In the genomic region with DNA sequence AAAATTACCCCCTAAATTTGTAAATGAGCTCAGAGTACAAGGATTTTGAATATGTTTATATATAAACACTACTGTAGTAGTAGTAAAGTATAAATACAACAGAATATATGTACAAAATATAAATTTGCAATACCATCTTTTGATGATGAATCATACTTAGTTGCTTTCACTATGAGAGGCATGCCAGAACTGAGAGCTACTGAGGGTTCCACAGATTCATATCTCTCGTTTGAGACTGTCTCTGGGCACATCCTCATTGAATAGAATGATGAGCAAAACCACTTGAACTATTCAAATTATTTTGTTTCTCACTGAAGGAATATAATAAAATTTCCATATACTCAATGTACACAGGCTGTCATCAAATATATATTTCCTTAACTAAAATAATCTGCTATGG, we compare ENCODE assay signal across 20 cellular contexts.
DNase-seq lines count a peak whose midpoint lies in the region; ATAC-seq and TF ChIP-seq lines count a peak whose summit lies in the region.
"Had no signal": no experiment of that assay in that cellular context is flagged by ENCODE, and none has a peak within 500 bp of the region (broad histone marks: within the 10 kb centered on the region; RNA-seq: fewer than 3 reads in every experiment).

No MANE protein-coding gene starts in this region.

- H3K27ac ChIP-seq in GM23248 (no peak overlapping the region), foreskin keratinocyte (no peak overlapping the region), body of pancreas (no peak overlapping the region)
- H3K27ac ChIP-seq: BLaER1 treated with 17β-estradiol and CSF1 and Interleukin-3, amounts not matched to agents 10 nM and 100 nM; RWPE1 had no signal

- no peaks in the 10 kb centered on the region for H3K27me3 ChIP-seq in GM23248 (replicated peaks; ENCODE audit: insufficient read depth)
- no peaks in the 10 kb centered on the region for H3K27me3 ChIP-seq in foreskin keratinocyte
- H3K27me3 ChIP-seq in body of pancreas, result no peaks in the 10 kb centered on the region
- H3K27me3 ChIP-seq: BLaER1 treated with 17β-estradiol and CSF1 and Interleukin-3, amounts not matched to agents 10 nM and 100 nM; MG63 had no signal

- WGBS in GM23248 (ENCODE audit: low coverage in 1 of 2, low lambda C conversion rate in 2 of 2, missing lambda C conversion rate in 2 of 2), 2 experiments, result 17 to 18% methylated on average over 1 of the region's 1 CpG
- 33 to 43% methylated on average over 1 of the region's 1 CpG for WGBS in body of pancreas, 2 donors

- H3K4me2 ChIP-seq in GM23248 (ENCODE audit: unreplicated experiment), result no peak overlapping the region
- H3K4me2 ChIP-seq: BLaER1 treated with 17β-estradiol and CSF1 and Interleukin-3, amounts not matched to agents 10 nM and 100 nM had no signal

- H3K27me3 Mint-ChIP-seq in activated T-cell treated with anti-CD3 and anti-CD28 coated beads, Interleukin-2, amount 50 U/mL, for 4 hours (ENCODE audit: low read depth), result no peaks in the 10 kb centered on the region
- H3K27me3 Mint-ChIP-seq: CD4-positive, alpha-beta T cell had no signal

- H3K9me3 Mint-ChIP-seq in activated T-cell treated with anti-CD3 and anti-CD28 coated beads, Interleukin-2, amount 50 U/mL, for 4 hours, result peaks cover 18% of the 10 kb centered on the region
- H3K9me3 Mint-ChIP-seq: CD4-positive, alpha-beta T cell had no signal

- peak; percentile 6 for DNase-seq in EH (ENCODE audit: low read depth)
- DNase-seq in GM23248, result peak; percentile 32
- DNase-seq in foreskin keratinocyte, result peak; percentile 13 to 45
- no peak for DNase-seq in mesenteric fat pad (ENCODE audit: low spot score)
- DNase-seq in body of pancreas, result no peak
- DNase-seq in activated T-cell treated with anti-CD3 and anti-CD28 coated beads, Interleukin-2, amount 50 U/mL, for 4 hours, result no peak
- DNase-seq: AML-193; CD4-positive, alpha-beta T cell; GDM1; KBM-7; MG63; NCI-H2029 treated with DMSO at 0.1 percent for 48 hours; NCI-H446 treated with DMSO at 0.1 percent for 48 hours; NCI-H526; SHP77 had no signal

- no peaks in the 10 kb centered on the region for H3K79me2 ChIP-seq in GM23248 (ENCODE audit: insufficient read depth)

- H2AFZ ChIP-seq in GM23248, result no peak overlapping the region

- intact Hi-C loops in body of pancreas (cut with DNase I), result no loop called here

- H4K20me1 ChIP-seq in GM23248 (ENCODE audit: insufficient read depth), result no peaks in the 10 kb centered on the region
- H4K20me1 ChIP-seq: BLaER1 treated with 17β-estradiol and CSF1 and Interleukin-3, amounts not matched to agents 10 nM and 100 nM had no signal

- no peaks in the 10 kb centered on the region for H3K36me3 Mint-ChIP-seq in activated T-cell treated with anti-CD3 and anti-CD28 coated beads, Interleukin-2, amount 50 U/mL, for 4 hours (ENCODE audit: insufficient read depth)

- H3K9ac ChIP-seq in GM23248, result no peak overlapping the region
- H3K9ac ChIP-seq: BLaER1 treated with 17β-estradiol and CSF1 and Interleukin-3, amounts not matched to agents 10 nM and 100 nM had no signal

- TF ChIP-seq CTCF in foreskin keratinocyte (conservative IDR thresholded peaks at IDR 0.05), result no peak
- no peak for TF ChIP-seq CTCF in body of pancreas (IDR thresholded peaks at IDR 0.05)

- no peaks in the 10 kb centered on the region for H3K9me2 ChIP-seq in GM23248 (ENCODE audit: insufficient read depth)

- H3K36me3 ChIP-seq in GM23248 (ENCODE audit: low read depth), result no peaks in the 10 kb centered on the region
- no peaks in the 10 kb centered on the region for H3K36me3 ChIP-seq in body of pancreas (replicated peaks in 1 of 2; ENCODE audit: insufficient read depth in 1 of 2, low read depth in 2 of 2)
- H3K36me3 ChIP-seq: BLaER1 treated with 17β-estradiol and CSF1 and Interleukin-3, amounts not matched to agents 10 nM and 100 nM; MG63 had no signal

- H3K4me1 ChIP-seq in GM23248 (ENCODE audit: insufficient read depth) (no peaks in the 10 kb centered on the region), foreskin keratinocyte (no peaks in the 10 kb centered on the region), body of pancreas (no peaks in the 10 kb centered on the region)

- H3K9me3 ChIP-seq in GM23248 (ENCODE audit: low read depth) (no peaks in the 10 kb centered on the region), body of pancreas (no peaks in the 10 kb centered on the region)
- H3K9me3 ChIP-seq: MG63 had no signal

- ATAC-seq in SK-N-SH treated with all-trans-retinoic acid at 6 μM for 48 hours (peak; percentile 72), foreskin keratinocyte (no peak), body of pancreas (no peak)
- no peak for ATAC-seq in activated T-cell treated with anti-CD3 and anti-CD28 coated beads, Interleukin-2, amount 50 U/mL, for 4 hours
- ATAC-seq: GM12878, HCT116 had no signal

- TF ChIP-seq POLR2A in body of pancreas (IDR thresholded peaks at IDR 0.05), result no peak

- no peaks in the 10 kb centered on the region for H3F3A ChIP-seq in GM23248 (ENCODE audit: insufficient read depth)

- H3K4me1 Mint-ChIP-seq in activated T-cell treated with anti-CD3 and anti-CD28 coated beads, Interleukin-2, amount 50 U/mL, for 4 hours (ENCODE audit: low read depth), result no peaks in the 10 kb centered on the region

- in situ Hi-C loops in GM23248 (cut with MboI), result no loop called here

- H3K4me3 Mint-ChIP-seq in activated T-cell treated with anti-CD3 and anti-CD28 coated beads, Interleukin-2, amount 50 U/mL, for 4 hours, result no peak overlapping the region
- H3K4me3 Mint-ChIP-seq: CD4-positive, alpha-beta T cell had no signal

- no peak overlapping the region for H3K4me3 ChIP-seq in GM23248
- no peak overlapping the region for H3K4me3 ChIP-seq in body of pancreas
- H3K4me3 ChIP-seq: BLaER1 treated with 17β-estradiol and CSF1 and Interleukin-3, amounts not matched to agents 10 nM and 100 nM; GM12878; MG63 had no signal

TF ChIP-seq in SK-N-SH treated with all-trans-retinoic acid at 6 μM for 48 hours, 23 proteins besides CTCF, POLR2A, EP300 and RAD21:
- TF ChIP-seq, protein P1, sequence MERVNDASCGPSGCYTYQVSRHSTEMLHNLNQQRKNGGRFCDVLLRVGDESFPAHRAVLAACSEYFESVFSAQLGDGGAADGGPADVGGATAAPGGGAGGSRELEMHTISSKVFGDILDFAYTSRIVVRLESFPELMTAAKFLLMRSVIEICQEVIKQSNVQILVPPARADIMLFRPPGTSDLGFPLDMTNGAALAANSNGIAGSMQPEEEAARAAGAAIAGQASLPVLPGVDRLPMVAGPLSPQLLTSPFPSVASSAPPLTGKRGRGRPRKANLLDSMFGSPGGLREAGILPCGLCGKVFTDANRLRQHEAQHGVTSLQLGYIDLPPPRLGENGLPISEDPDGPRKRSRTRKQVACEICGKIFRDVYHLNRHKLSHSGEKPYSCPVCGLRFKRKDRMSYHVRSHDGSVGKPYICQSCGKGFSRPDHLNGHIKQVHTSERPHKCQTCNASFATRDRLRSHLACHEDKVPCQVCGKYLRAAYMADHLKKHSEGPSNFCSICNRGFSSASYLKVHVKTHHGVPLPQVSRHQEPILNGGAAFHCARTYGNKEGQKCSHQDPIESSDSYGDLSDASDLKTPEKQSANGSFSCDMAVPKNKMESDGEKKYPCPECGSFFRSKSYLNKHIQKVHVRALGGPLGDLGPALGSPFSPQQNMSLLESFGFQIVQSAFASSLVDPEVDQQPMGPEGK (CRISPR knock-in tag; IDR thresholded peaks at IDR 0.05; ENCODE audit: borderline replicate concordance), result no peak
- TF ChIP-seq, protein P2, sequence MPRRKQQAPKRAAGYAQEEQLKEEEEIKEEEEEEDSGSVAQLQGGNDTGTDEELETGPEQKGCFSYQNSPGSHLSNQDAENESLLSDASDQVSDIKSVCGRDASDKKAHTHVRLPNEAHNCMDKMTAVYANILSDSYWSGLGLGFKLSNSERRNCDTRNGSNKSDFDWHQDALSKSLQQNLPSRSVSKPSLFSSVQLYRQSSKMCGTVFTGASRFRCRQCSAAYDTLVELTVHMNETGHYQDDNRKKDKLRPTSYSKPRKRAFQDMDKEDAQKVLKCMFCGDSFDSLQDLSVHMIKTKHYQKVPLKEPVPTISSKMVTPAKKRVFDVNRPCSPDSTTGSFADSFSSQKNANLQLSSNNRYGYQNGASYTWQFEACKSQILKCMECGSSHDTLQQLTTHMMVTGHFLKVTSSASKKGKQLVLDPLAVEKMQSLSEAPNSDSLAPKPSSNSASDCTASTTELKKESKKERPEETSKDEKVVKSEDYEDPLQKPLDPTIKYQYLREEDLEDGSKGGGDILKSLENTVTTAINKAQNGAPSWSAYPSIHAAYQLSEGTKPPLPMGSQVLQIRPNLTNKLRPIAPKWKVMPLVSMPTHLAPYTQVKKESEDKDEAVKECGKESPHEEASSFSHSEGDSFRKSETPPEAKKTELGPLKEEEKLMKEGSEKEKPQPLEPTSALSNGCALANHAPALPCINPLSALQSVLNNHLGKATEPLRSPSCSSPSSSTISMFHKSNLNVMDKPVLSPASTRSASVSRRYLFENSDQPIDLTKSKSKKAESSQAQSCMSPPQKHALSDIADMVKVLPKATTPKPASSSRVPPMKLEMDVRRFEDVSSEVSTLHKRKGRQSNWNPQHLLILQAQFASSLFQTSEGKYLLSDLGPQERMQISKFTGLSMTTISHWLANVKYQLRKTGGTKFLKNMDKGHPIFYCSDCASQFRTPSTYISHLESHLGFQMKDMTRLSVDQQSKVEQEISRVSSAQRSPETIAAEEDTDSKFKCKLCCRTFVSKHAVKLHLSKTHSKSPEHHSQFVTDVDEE (CRISPR knock-in tag; IDR thresholded peaks at IDR 0.05), result no peak
- TF ChIP-seq ZNF565 (CRISPR knock-in tag; conservative IDR thresholded peaks at IDR 0.05; ENCODE audit: low read depth), result no peak
- no peak for TF ChIP-seq ZFP3 (CRISPR knock-in tag; IDR thresholded peaks at IDR 0.05)
- TF ChIP-seq ISL1 (CRISPR knock-in tag; IDR thresholded peaks at IDR 0.05), result no peak
- TF ChIP-seq ZNF8 (CRISPR knock-in tag; IDR thresholded peaks at IDR 0.05), result no peak
- TF ChIP-seq, protein P3, sequence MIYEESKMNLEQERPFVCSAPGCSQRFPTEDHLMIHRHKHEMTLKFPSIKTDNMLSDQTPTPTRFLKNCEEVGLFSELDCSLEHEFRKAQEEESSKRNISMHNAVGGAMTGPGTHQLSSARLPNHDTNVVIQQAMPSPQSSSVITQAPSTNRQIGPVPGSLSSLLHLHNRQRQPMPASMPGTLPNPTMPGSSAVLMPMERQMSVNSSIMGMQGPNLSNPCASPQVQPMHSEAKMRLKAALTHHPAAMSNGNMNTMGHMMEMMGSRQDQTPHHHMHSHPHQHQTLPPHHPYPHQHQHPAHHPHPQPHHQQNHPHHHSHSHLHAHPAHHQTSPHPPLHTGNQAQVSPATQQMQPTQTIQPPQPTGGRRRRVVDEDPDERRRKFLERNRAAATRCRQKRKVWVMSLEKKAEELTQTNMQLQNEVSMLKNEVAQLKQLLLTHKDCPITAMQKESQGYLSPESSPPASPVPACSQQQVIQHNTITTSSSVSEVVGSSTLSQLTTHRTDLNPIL (CRISPR knock-in tag; IDR thresholded peaks at IDR 0.05; ENCODE audit: low read depth), result no peak
- no peak for TF ChIP-seq ZFP30 (CRISPR knock-in tag; IDR thresholded peaks at IDR 0.05)
- TF ChIP-seq GLIS3 (CRISPR knock-in tag; IDR thresholded peaks at IDR 0.05), result no peak
- no peak for TF ChIP-seq CSDC2 (CRISPR knock-in tag; IDR thresholded peaks at IDR 0.05)
- no peak for TF ChIP-seq BACH2 (CRISPR knock-in tag; IDR thresholded peaks at IDR 0.05; ENCODE audit: borderline replicate concordance)

Comparison
In these comparisons a context has a peak if more than half of its experiments do, and no peak if none do; other contexts are left out.
1. DNase-seq: peak in EH (single experiment), GM23248 (single experiment) and foreskin keratinocyte (2 of 2); none in mesenteric fat pad (single experiment), body of pancreas (0 of 4) and activated T-cell treated with anti-CD3 and anti-CD28 coated beads, Interleukin-2, amount 50 U/mL, for 4 hours (single experiment).